ENCODE assay signal across 37 cellular contexts in the genomic region with DNA sequence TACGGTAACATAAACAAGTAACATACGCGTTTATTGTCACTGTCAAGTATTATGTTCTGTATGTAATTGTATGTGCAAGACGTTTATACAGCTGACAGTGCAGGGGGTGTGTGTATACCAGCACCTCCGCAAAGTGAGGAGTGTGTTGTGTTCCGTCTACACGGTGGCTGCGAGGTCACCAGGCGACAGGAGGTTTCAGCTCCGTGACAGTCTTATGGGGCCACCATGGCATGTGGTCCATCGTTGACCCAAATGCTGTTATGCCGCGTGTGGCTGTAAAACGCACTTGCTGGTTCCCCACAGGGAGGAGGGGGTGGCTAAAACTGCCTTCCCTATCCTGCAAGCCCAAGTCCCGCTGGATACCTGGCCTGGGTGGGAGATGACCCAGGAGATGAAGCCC. TPM values are rescaled to one million over a fixed set of nuclear protein-coding genes. Genes with fewer than 3 reads are reported as not detected.
"Had no signal": no experiment of that assay in that cellular context is flagged by ENCODE, and none has a peak within 500 bp of the region (broad histone marks: within the 10 kb centered on the region; RNA-seq: fewer than 3 reads in every experiment).

No MANE protein-coding gene starts in this region.

- H3K4me3 ChIP-seq: adrenal gland, body of pancreas, coronary artery, dorsolateral prefrontal cortex, gastrocnemius medialis had no signal

- ATAC-seq: activated CD4-positive, CD25-positive, alpha-beta regulatory T cell treated with anti-CD3 and anti-CD28 coated beads, Interleukin-2, amount 50 U/mL, for 24 hours; activated CD8-positive, alpha-beta memory T cell treated with anti-CD3 and anti-CD28 coated beads, Interleukin-2, amount 10 ng/mL, durations not matched to agents 7 days and 5 days; activated CD8-positive, alpha-beta T cell treated with anti-CD3 and anti-CD28 coated beads, Interleukin-2, amount 10 ng/mL, durations not matched to agents 7 days and 5 days; activated naive CD8-positive, alpha-beta T cell treated with anti-CD3 and anti-CD28 coated beads, Interleukin-2, amount 50 U/mL, for 24 hours; body of pancreas; esophagus mucosa; foreskin keratinocyte; gastrocnemius medialis; T-helper 17 cell had no signal

- H3K4me3 Mint-ChIP-seq: activated B cell treated with CpG ODN at 0.5 μM for 24 hours; activated CD8-positive, alpha-beta memory T cell treated with anti-CD3 and anti-CD28 coated beads, Interleukin-2, amount 10 ng/mL, durations not matched to agents 7 days and 5 days; activated CD8-positive, alpha-beta T cell treated with anti-CD3 and anti-CD28 coated beads, Interleukin-2, amount 10 ng/mL, durations not matched to agents 7 days and 5 days; activated naive CD4-positive, alpha-beta T cell treated with anti-CD3 and anti-CD28 coated beads for 36 hours; activated naive CD4-positive, alpha-beta T cell treated with anti-CD3 and anti-CD28 coated beads, Interleukin-2, amount 50 U/mL, for 24 hours; activated naive CD8-positive, alpha-beta T cell treated with anti-CD3 and anti-CD28 coated beads for 36 hours; activated naive CD8-positive, alpha-beta T cell treated with anti-CD3 and anti-CD28 coated beads, Interleukin-2, amount 50 U/mL, for 24 hours; activated T-helper 1 cell treated with anti-CD3 and anti-CD28 coated beads, Interleukin-12 subunit alpha, Interleukin-12 subunit beta, Interleukin-2, Interleukin-4 antibody, amounts not matched to agents 30 ng/mL and 10 ng/mL and 1 ng/mL, durations not matched to agents 14 hours and 24 hours and 36 hours; dendritic cell treated with granulocyte-macrophage colony-stimulating factor and Interleukin-4, amounts not matched to agents 40 ng/mL and 50 ng/mL, for 4 days; endodermal cell; T-helper 17 cell; T-helper 2 cell treated with Interferon-gamma antibody and Interleukin-4, amounts not matched to agents 5 μg/mL and 100 μg/mL, for 36 hours had no signal

- DNase-seq: activated B cell treated with CpG ODN at 0.5 μM for 24 hours; activated CD4-positive, alpha-beta T cell treated with anti-CD3 and anti-CD28 coated beads for 48 hours; activated CD4-positive, alpha-beta T cell treated with anti-CD3 and anti-CD28 coated beads, Interleukin-2, amount 50 U/mL, for 1 hour; activated CD4-positive, alpha-beta T cell treated with anti-CD3 and anti-CD28 coated beads, Interleukin-2, amount 50 U/mL, for 48 hours; activated CD8-positive, alpha-beta memory T cell treated with anti-CD3 and anti-CD28 coated beads, Interleukin-2, amount 10 ng/mL, durations not matched to agents 7 days and 5 days; activated CD8-positive, alpha-beta memory T cell treated with anti-CD3 and anti-CD28 coated beads, Interleukin-2, amount 50 U/mL, for 4 hours; activated CD8-positive, alpha-beta T cell treated with anti-CD3 and anti-CD28 coated beads, Interleukin-2, amount 10 ng/mL, durations not matched to agents 7 days and 5 days; activated effector memory CD4-positive, alpha-beta T cell treated with anti-CD3 and anti-CD28 coated beads, Interleukin-2, amount 50 U/mL, for 16 hours; activated naive CD4-positive, alpha-beta T cell treated with anti-CD3 and anti-CD28 coated beads for 36 hours; activated naive CD8-positive, alpha-beta T cell treated with anti-CD3 and anti-CD28 coated beads for 36 hours; activated naive CD8-positive, alpha-beta T cell treated with anti-CD3 and anti-CD28 coated beads, Interleukin-2, amount 50 U/mL, for 24 hours; activated T-cell treated with anti-CD3 and anti-CD28 coated beads, Interleukin-2, amount 50 U/mL, for 1 hour; activated T-cell treated with anti-CD3 and anti-CD28 coated beads, Interleukin-2, amount 50 U/mL, for 48 hours; adrenal gland; amygdala; body of pancreas; caudate nucleus; cerebellar nuclear complex; effector memory CD4-positive, alpha-beta T cell; endodermal cell; foreskin keratinocyte; gastrocnemius medialis; head of caudate nucleus; T-helper 1 cell; T-helper 17 cell; T1000; WERI-Rb-1 had no signal

- H3K27me3 Mint-ChIP-seq: activated CD8-positive, alpha-beta memory T cell treated with anti-CD3 and anti-CD28 coated beads, Interleukin-2, amount 10 ng/mL, durations not matched to agents 7 days and 5 days; activated naive CD4-positive, alpha-beta T cell treated with anti-CD3 and anti-CD28 coated beads, Interleukin-2, amount 50 U/mL, for 24 hours; activated naive CD8-positive, alpha-beta T cell treated with anti-CD3 and anti-CD28 coated beads for 36 hours; activated naive CD8-positive, alpha-beta T cell treated with anti-CD3 and anti-CD28 coated beads, Interleukin-2, amount 50 U/mL, for 24 hours; dendritic cell treated with granulocyte-macrophage colony-stimulating factor and Interleukin-4, amounts not matched to agents 40 ng/mL and 50 ng/mL, for 4 days; T-helper 17 cell had no signal

- H3K4me1 Mint-ChIP-seq: activated B cell treated with CpG ODN at 0.5 μM for 24 hours; activated CD8-positive, alpha-beta memory T cell treated with anti-CD3 and anti-CD28 coated beads, Interleukin-2, amount 10 ng/mL, durations not matched to agents 7 days and 5 days; activated naive CD4-positive, alpha-beta T cell treated with anti-CD3 and anti-CD28 coated beads, Interleukin-2, amount 50 U/mL, for 24 hours; activated naive CD8-positive, alpha-beta T cell treated with anti-CD3 and anti-CD28 coated beads for 36 hours had no signal

- H3K4me1 ChIP-seq: adrenal gland, body of pancreas, foreskin keratinocyte, gastrocnemius medialis had no signal

- H3K9me3 Mint-ChIP-seq: activated naive CD4-positive, alpha-beta T cell treated with anti-CD3 and anti-CD28 coated beads for 36 hours; activated naive CD4-positive, alpha-beta T cell treated with anti-CD3 and anti-CD28 coated beads, Interleukin-2, amount 50 U/mL, for 24 hours; activated naive CD8-positive, alpha-beta T cell treated with anti-CD3 and anti-CD28 coated beads for 36 hours; activated naive CD8-positive, alpha-beta T cell treated with anti-CD3 and anti-CD28 coated beads, Interleukin-2, amount 50 U/mL, for 24 hours; activated T-helper 1 cell treated with anti-CD3 and anti-CD28 coated beads, Interleukin-12 subunit alpha, Interleukin-12 subunit beta, Interleukin-2, Interleukin-4 antibody, amounts not matched to agents 30 ng/mL and 10 ng/mL and 1 ng/mL, durations not matched to agents 14 hours and 24 hours and 36 hours; activated T-helper 2 cell treated with anti-CD3 and anti-CD28 coated beads, Interferon-gamma antibody, Interleukin-2, Interleukin-4, amounts not matched to agents 10 μg/mL and 5 μg/mL and 100 μg/mL, durations not matched to agents 14 hours and 24 hours and 36 hours; dendritic cell treated with granulocyte-macrophage colony-stimulating factor and Interleukin-4, amounts not matched to agents 40 ng/mL and 50 ng/mL, for 4 days; T-helper 2 cell treated with Interferon-gamma antibody and Interleukin-4, amounts not matched to agents 5 μg/mL and 100 μg/mL, for 36 hours had no signal

- H3K27me3 ChIP-seq: adrenal gland, body of pancreas, dorsolateral prefrontal cortex, foreskin keratinocyte had no signal

- H3K27ac Mint-ChIP-seq: activated B cell treated with CpG ODN at 0.5 μM for 24 hours; activated CD8-positive, alpha-beta memory T cell treated with anti-CD3 and anti-CD28 coated beads, Interleukin-2, amount 10 ng/mL, durations not matched to agents 7 days and 5 days; activated CD8-positive, alpha-beta T cell treated with anti-CD3 and anti-CD28 coated beads, Interleukin-2, amount 10 ng/mL, durations not matched to agents 7 days and 5 days; activated naive CD4-positive, alpha-beta T cell treated with anti-CD3 and anti-CD28 coated beads for 36 hours; activated naive CD4-positive, alpha-beta T cell treated with anti-CD3 and anti-CD28 coated beads, Interleukin-2, amount 50 U/mL, for 24 hours; activated naive CD8-positive, alpha-beta T cell treated with anti-CD3 and anti-CD28 coated beads for 36 hours; activated naive CD8-positive, alpha-beta T cell treated with anti-CD3 and anti-CD28 coated beads, Interleukin-2, amount 50 U/mL, for 24 hours; activated T-helper 1 cell treated with anti-CD3 and anti-CD28 coated beads, Interleukin-12 subunit alpha, Interleukin-12 subunit beta, Interleukin-2, Interleukin-4 antibody, amounts not matched to agents 30 ng/mL and 10 ng/mL and 1 ng/mL, durations not matched to agents 14 hours and 24 hours and 36 hours; activated T-helper 2 cell treated with anti-CD3 and anti-CD28 coated beads, Interferon-gamma antibody, Interleukin-2, Interleukin-4, amounts not matched to agents 10 μg/mL and 5 μg/mL and 100 μg/mL, durations not matched to agents 14 hours and 24 hours and 36 hours; dendritic cell treated with granulocyte-macrophage colony-stimulating factor and Interleukin-4, amounts not matched to agents 40 ng/mL and 50 ng/mL, for 4 days; endodermal cell; T-helper 17 cell; T-helper 2 cell treated with Interferon-gamma antibody and Interleukin-4, amounts not matched to agents 5 μg/mL and 100 μg/mL, for 36 hours had no signal

- H3K9me3 ChIP-seq: adrenal gland, body of pancreas, gastrocnemius medialis had no signal

- H3K36me3 ChIP-seq: adrenal gland, gastrocnemius medialis, WERI-Rb-1 had no signal

- H3K27ac ChIP-seq: adrenal gland, body of pancreas, coronary artery, dorsolateral prefrontal cortex, foreskin keratinocyte, gastrocnemius medialis, WERI-Rb-1 had no signal

RNA-seq across cellular contexts. Expression of a gene that starts 25.0 kb away (rescaled TPM):
- total RNA-seq: activated B cell treated with CpG ODN at 0.5 μM for 24 hours; activated T-helper 2 cell treated with anti-CD3 and anti-CD28 coated beads, Interferon-gamma antibody, Interleukin-2, Interleukin-4, amounts not matched to agents 10 μg/mL and 5 μg/mL and 100 μg/mL, durations not matched to agents 14 hours and 24 hours and 36 hours; glomerular endothelial cell had no signal
